8 cellular contexts compared by ENCODE assay signal in genomic region chr5:141636106-141636412, GRCh38. TPM values are rescaled to one million over a fixed set of nuclear protein-coding genes. Genes with fewer than 3 reads are reported as not detected.
A peak's percentile ranks its signal among the peaks of the same experiment; 100 is the strongest.
DNase-seq lines count a peak whose midpoint lies in the region; ATAC-seq and TF ChIP-seq lines count a peak whose summit lies in the region.

No MANE protein-coding gene starts in this region.

- H3K9me3 ChIP-seq in SJCRH30 (replicated peaks) (no peaks in the 10 kb centered on the region), psoas muscle (no peaks in the 10 kb centered on the region)

- no peaks in the 10 kb centered on the region; the same call in 1 of the 2 replicates for H3K27me3 ChIP-seq in SJCRH30
- peaks cover 0 to 8% (median 0%) of the 10 kb centered on the region in 3 donors for H3K27me3 ChIP-seq in psoas muscle (ENCODE audit: insufficient read depth in 3 of 3, low read length in 2 of 3)

- H3K27ac ChIP-seq in SJCRH30 (no peak overlapping the region), psoas muscle (peak overlapping the region; percentile 80)

- intact Hi-C loops in psoas muscle (cut with DNase I): no loop called here

- TF ChIP-seq CTCF in GM12864 (IDR thresholded peaks at IDR 0.05; ENCODE audit: low read depth, low read length, missing control alignments): no peak
- TF ChIP-seq CTCF in fibroblast of pulmonary artery (IDR thresholded peaks at IDR 0.05; ENCODE audit: low read length, missing control alignments): no peak
- TF ChIP-seq CTCF in psoas muscle (IDR thresholded peaks at IDR 0.05): no peak

- H3K36me3 ChIP-seq in SJCRH30: peaks cover 6% of the 10 kb centered on the region
- peaks cover 2 to 28% of the 10 kb centered on the region in 2 donors for H3K36me3 ChIP-seq in psoas muscle (ENCODE audit: insufficient read depth in 1 of 2, low read depth in 1 of 2)

- peak in 2 of 4 donors; percentile 8 to 18 for ATAC-seq in psoas muscle

- DNase-seq in GM12864 (ENCODE audit: low read depth) (no peak), SJCRH30 (no peak), fibroblast of pulmonary artery (ENCODE audit: low read depth) (no peak), psoas muscle (no peak), foreskin melanocyte (no peak), SKM-1 (lab: John Stamatoyannopoulos, UW; ENCODE audit: unreplicated experiment) (no peak), SKM-1 treated with dmso at 0.1 percent for 144 hours (lab: John Stamatoyannopoulos, UW; ENCODE audit: unreplicated experiment) (no peak), pons (ENCODE audit: low spot score) (no peak)

- no peaks in the 10 kb centered on the region for H3K4me1 ChIP-seq in SJCRH30
- H3K4me1 ChIP-seq in psoas muscle: peaks cover 18% of the 10 kb centered on the region

- 6 to 13% (median 9%) methylated on average over 4 of the region's 4 CpGs for WGBS in psoas muscle, 3 donors

- peak overlapping the region; percentile 85 for H3K4me3 ChIP-seq in GM12864 (ENCODE audit: low read depth, low read length)
- peak overlapping the region; percentile 76 for H3K4me3 ChIP-seq in SJCRH30
- H3K4me3 ChIP-seq in fibroblast of pulmonary artery (replicated peaks; ENCODE audit: low read depth, low read length): peak overlapping the region; percentile 98
- H3K4me3 ChIP-seq in psoas muscle: peak overlapping the region; percentile 86

RNA-seq across cellular contexts. Expression of gene HDAC3, which starts 0.6 kb away (rescaled TPM):
- total RNA-seq in SJCRH30 (2014; rRNA removed; shearing (Covaris generic)): 102 and 110 TPM in 2 replicates
- 10 to 100 TPM; 16.9 to 34.1 (median 27.1) TPM for total RNA-seq in psoas muscle
- 10 to 100 TPM; 30.1 to 41.3 (median 34.7) TPM for polyA plus RNA-seq in psoas muscle

RNA-seq across cellular contexts. Expression of gene RELL2, which starts 0.7 kb away (rescaled TPM):
- total RNA-seq in SJCRH30 (2014; rRNA removed; shearing (Covaris generic)): 1.7 and 2.1 TPM in 2 replicates
- total RNA-seq in psoas muscle: under 1 TPM in 3 of 4 donors, not detected in 1; 0.11 to 0.66 (median 0.61) TPM
- 1 to 10 TPM in 1 of 3 donors, under 1 TPM in 2; 0.31 to 1.5 (median 0.63) TPM for polyA plus RNA-seq in psoas muscle

RNA-seq across cellular contexts. Expression of gene FCHSD1, which starts 15.2 kb away (rescaled TPM):
- 2.0 and 2.1 TPM in 2 replicates for total RNA-seq in SJCRH30 (2014; rRNA removed; shearing (Covaris generic))
- total RNA-seq in psoas muscle: 1 to 10 TPM; 1.3 to 2.4 (median 2.1) TPM
- 1 to 10 TPM; 1.3 to 1.4 (median 1.4) TPM for polyA plus RNA-seq in psoas muscle

RNA-seq across cellular contexts. Expression of gene DIAPH1, which starts 17.3 kb away (rescaled TPM):
- total RNA-seq in SJCRH30 (2014; rRNA removed; shearing (Covaris generic)): 54.4 and 56.2 TPM in 2 replicates
- 100 to 1,000 TPM; 112 to 217 (median 160) TPM for total RNA-seq in psoas muscle
- polyA plus RNA-seq in psoas muscle: 100 to 1,000 TPM in 2 of 3 donors, 10 to 100 TPM in 1; 93.1 to 147 (median 122) TPM

RNA-seq across cellular contexts. Expression of gene ARAP3, which starts 46.0 kb away (rescaled TPM):
- total RNA-seq in SJCRH30 (2014; rRNA removed; shearing (Covaris generic)): 5.8 and 6.2 TPM in 2 replicates
- 1 to 10 TPM; 5.2 to 10.0 (median 5.4) TPM for total RNA-seq in psoas muscle
- 1 to 10 TPM; 2.4 to 4.5 (median 2.5) TPM for polyA plus RNA-seq in psoas muscle
